In genomic region chr20:58984691-58985090, GRCh38 we compare ENCODE assay signal across 20 cellular contexts. TPM values are rescaled to one million over a fixed set of nuclear protein-coding genes. Genes with fewer than 3 reads are reported as not detected.
DNase-seq lines count a peak whose midpoint lies in the region; ATAC-seq and TF ChIP-seq lines count a peak whose summit lies in the region.
"Had no signal": no experiment of that assay in that cellular context is flagged by ENCODE, and none has a peak within 500 bp of the region (broad histone marks: within the 10 kb centered on the region; RNA-seq: fewer than 3 reads in every experiment).

No MANE protein-coding gene starts in this region.

- H3K9me3 Mint-ChIP-seq in activated CD4-positive, alpha-beta T cell treated with anti-CD3 and anti-CD28 coated beads for 36 hours (ENCODE audit: low read depth) = no peaks in the 10 kb centered on the region
- no peaks in the 10 kb centered on the region for H3K9me3 Mint-ChIP-seq in activated CD8-positive, alpha-beta T cell treated with anti-CD3 and anti-CD28 coated beads, Interleukin-2, amount 10 ng/mL, durations not matched to agents 7 days and 5 days (ENCODE audit: insufficient read depth)
- peaks cover 0 to 4% (median 0%) of the 10 kb centered on the region in 11 donors for H3K9me3 Mint-ChIP-seq in naive thymus-derived CD4-positive, alpha-beta T cell
- H3K9me3 Mint-ChIP-seq: activated naive CD8-positive, alpha-beta T cell treated with anti-CD3 and anti-CD28 coated beads, Interleukin-2, amount 10 ng/mL, durations not matched to agents 7 days and 5 days; CD14-positive monocyte; T-helper 1 cell treated with Interleukin-12 subunit alpha and Interleukin-12 subunit beta and Interleukin-4 antibody, amounts not matched to agents 30 μg/mL and 1 μg/mL, for 36 hours; WTC11 had no signal

- RAD21 ChIA-PET in HCT116 (lab: Charles Lee; ENCODE audit: low non-redundant PET in 1 of 2, low total read pairs in 2 of 2, uncharacterized antibody in 2 of 2, unreplicated experiment in 2 of 2) = no interaction called here

- no peak overlapping the region for H3K9ac ChIP-seq in HCT116 (ENCODE audit: low read length)

- no peaks in the 10 kb centered on the region for H3K27me3 Mint-ChIP-seq in activated CD4-positive, alpha-beta T cell treated with anti-CD3 and anti-CD28 coated beads for 36 hours
- H3K27me3 Mint-ChIP-seq in activated CD8-positive, alpha-beta T cell treated with anti-CD3 and anti-CD28 coated beads, Interleukin-2, amount 10 ng/mL, durations not matched to agents 7 days and 5 days (ENCODE audit: low read depth) = no peaks in the 10 kb centered on the region
- peaks cover 0 to 1% (median 0%) of the 10 kb centered on the region in 5 donors for H3K27me3 Mint-ChIP-seq in naive thymus-derived CD4-positive, alpha-beta T cell
- H3K27me3 Mint-ChIP-seq: activated naive CD8-positive, alpha-beta T cell treated with anti-CD3 and anti-CD28 coated beads, Interleukin-2, amount 10 ng/mL, durations not matched to agents 7 days and 5 days had no signal

- TF ChIP-seq CTCF in HCT116 (IDR thresholded peaks at IDR 0.05 in 2 of 3, conservative IDR thresholded peaks at IDR 0.05 in 1 of 3; ENCODE audit: borderline replicate concordance in 1 of 3, insufficient read depth in 1 of 3, low read depth in 2 of 3, low read length in 2 of 3) = no peak

- no peaks in the 10 kb centered on the region for H3K9me2 ChIP-seq in HCT116 (ENCODE audit: insufficient read depth)

- peaks cover 59% of the 10 kb centered on the region for H3K36me3 Mint-ChIP-seq in activated CD4-positive, alpha-beta T cell treated with anti-CD3 and anti-CD28 coated beads for 36 hours (ENCODE audit: low read depth)
- H3K36me3 Mint-ChIP-seq in activated CD8-positive, alpha-beta T cell treated with anti-CD3 and anti-CD28 coated beads, Interleukin-2, amount 10 ng/mL, durations not matched to agents 7 days and 5 days (ENCODE audit: low read depth) = peaks cover 43% of the 10 kb centered on the region
- H3K36me3 Mint-ChIP-seq in naive thymus-derived CD4-positive, alpha-beta T cell = peaks cover 0 to 28% (median 16%) of the 10 kb centered on the region in 5 donors

- H3K4me1 ChIP-seq in HCT116 (ENCODE audit: control insufficient read depth in 1 of 2, insufficient read depth in 2 of 2, low read length in 2 of 2) = peaks cover 6 to 17% of the 10 kb centered on the region in 2 experiments
- H3K4me1 ChIP-seq in naive thymus-derived CD4-positive, alpha-beta T cell (ENCODE audit: control insufficient read depth in 2 of 2, insufficient read depth in 2 of 2, low read length in 2 of 2) = peaks cover 24% of the 10 kb centered on the region in 2 donors

- H3K79me2 ChIP-seq in HCT116 (ENCODE audit: insufficient read depth, low read length) = peaks cover 76% of the 10 kb centered on the region

- TSS peak; percentile 5 for BruUV-seq in HCT116 (replicated peaks; lab: Mats Ljungman, UMichigan)

- no peak for DNase-seq in activated CD4-positive, alpha-beta T cell treated with anti-CD3 and anti-CD28 coated beads for 36 hours
- no peak for DNase-seq in activated CD4-positive, alpha-beta T cell treated with anti-CD3 and anti-CD28 coated beads, Interleukin-2, amount 50 U/mL, for 1 hour
- DNase-seq in HCT116 (ENCODE audit: low read depth, low spot score) (no peak), GOT3 (lab: John Stamatoyannopoulos, UW) (no peak), cerebellum (ENCODE audit: low spot score) (no peak), HEK293T (ENCODE audit: extremely low spot score) (no peak)
- DNase-seq in activated CD8-positive, alpha-beta T cell treated with anti-CD3 and anti-CD28 coated beads, Interleukin-2, amount 10 ng/mL, durations not matched to agents 7 days and 5 days = no peak
- DNase-seq in naive thymus-derived CD4-positive, alpha-beta T cell = no peak
- DNase-seq: activated naive CD8-positive, alpha-beta T cell treated with anti-CD3 and anti-CD28 coated beads, Interleukin-2, amount 10 ng/mL, durations not matched to agents 7 days and 5 days; effector CD4-positive, alpha-beta T cell; NCI-H1436 treated with DMSO at 0.1 percent for 48 hours; SHP77; transverse colon had no signal

- no peak overlapping the region for H3K27ac ChIP-seq in HCT116 (ENCODE audit: low read depth, low read length)
- no peak overlapping the region for H3K27ac ChIP-seq in naive thymus-derived CD4-positive, alpha-beta T cell (ENCODE audit: low read depth, low read length)
- H3K27ac ChIP-seq: 22Rv1, transverse colon had no signal

- no peaks in the 10 kb centered on the region for H4K20me1 ChIP-seq in HCT116 (ENCODE audit: insufficient read depth)

- ATAC-seq in activated CD4-positive, alpha-beta T cell treated with anti-CD3 and anti-CD28 coated beads for 36 hours = no peak
- ATAC-seq in HCT116 = no peak
- ATAC-seq in activated CD8-positive, alpha-beta T cell treated with anti-CD3 and anti-CD28 coated beads, Interleukin-2, amount 10 ng/mL, durations not matched to agents 7 days and 5 days = no peak
- ATAC-seq in naive thymus-derived CD4-positive, alpha-beta T cell = no peak
- ATAC-seq: WTC11 had no signal

- POLR2A ChIA-PET in activated CD4-positive, alpha-beta T cell treated with anti-CD3 and anti-CD28 coated beads for 36 hours (lab: Charles Lee) = interaction anchor here (1.8 kb wide), 1 partner anchor 47 kb away, joined by 4 read pairs; the partner anchor contains the start of gene ATP5F1E
- POLR2A ChIA-PET in HCT116 (lab: Charles Lee) = no interaction called here
- POLR2A ChIA-PET in activated CD8-positive, alpha-beta T cell treated with anti-CD3 and anti-CD28 coated beads, Interleukin-2, amount 10 ng/mL, durations not matched to agents 7 days and 5 days (lab: Charles Lee) = interaction anchor here (1.3 kb wide), 1 partner anchor 9 kb away, joined by 4 read pairs; no protein-coding TSS in a partner anchor
- POLR2A ChIA-PET in naive thymus-derived CD4-positive, alpha-beta T cell (lab: Charles Lee) = interaction anchor here (0.8 to 1.0 kb wide), 3 partner anchors 24 to 96 kb away, joined by 3 to 4 read pairs (median 3); partner anchors contain the start of gene ATP5F1E
- POLR2A ChIA-PET in HEK293T (lab: Yijun Ruan, JAX) = interaction anchor here (1.4 kb wide), 1 partner anchor 16 kb away, joined by 4 read pairs; no protein-coding TSS in a partner anchor

- no peak for TF ChIP-seq POLR2A in HCT116 (IDR thresholded peaks at IDR 0.05; ENCODE audit: borderline replicate concordance, extremely low read depth, insufficient read depth, insufficient read length)

- no peak for TF ChIP-seq RAD21 in HCT116 (IDR thresholded peaks at IDR 0.05; ENCODE audit: low read depth)

- peak overlapping the region; percentile 49 for H3K27ac Mint-ChIP-seq in activated CD4-positive, alpha-beta T cell treated with anti-CD3 and anti-CD28 coated beads for 36 hours
- peak overlapping the region; percentile 23 for H3K27ac Mint-ChIP-seq in activated CD8-positive, alpha-beta T cell treated with anti-CD3 and anti-CD28 coated beads, Interleukin-2, amount 10 ng/mL, durations not matched to agents 7 days and 5 days
- peak overlapping the region in 7 of 9 donors; percentile 3 to 71 (median 48) for H3K27ac Mint-ChIP-seq in naive thymus-derived CD4-positive, alpha-beta T cell
- H3K27ac Mint-ChIP-seq: T-helper 1 cell treated with Interleukin-12 subunit alpha and Interleukin-12 subunit beta and Interleukin-4 antibody, amounts not matched to agents 30 μg/mL and 1 μg/mL, for 36 hours had no signal

- H3K9me3 ChIP-seq in HCT116 (ENCODE audit: control insufficient read depth in 1 of 2, insufficient read depth in 1 of 2, low read depth in 1 of 2, low read length in 2 of 2) = no peaks in the 10 kb centered on the region
- H3K9me3 ChIP-seq in naive thymus-derived CD4-positive, alpha-beta T cell (ENCODE audit: control insufficient read depth in 2 of 3, low read length in 3 of 3) = no peaks in the 10 kb centered on the region
- H3K9me3 ChIP-seq: transverse colon had no signal

- H2AFZ ChIP-seq in HCT116 (ENCODE audit: low read depth, low read length, poor library complexity, severe bottlenecking) = no peak overlapping the region

- intact Hi-C loops in activated CD4-positive, alpha-beta T cell treated with anti-CD3 and anti-CD28 coated beads for 36 hours (cut with DNase I, micrococcal nuclease) = loop anchor here (5.0 kb wide), 2 partner anchors 48 to 77 kb away; partner anchors contain the start of gene ATP5F1E (in 1 of the 2)
- intact Hi-C loops in HCT116 (cut with micrococcal nuclease) = loop anchor here (5.0 to 10.0 kb wide), 2 partner anchors 48 to 80 kb away; partner anchors contain the start of gene ATP5F1E
- intact Hi-C loops in naive thymus-derived CD4-positive, alpha-beta T cell (cut with micrococcal nuclease) = loop anchor here in 1 of 2 donors (5.0 kb wide), 1 partner anchor 677 kb away; the partner anchor contains the start of gene RAB22A

- H3K4me1 Mint-ChIP-seq in activated CD4-positive, alpha-beta T cell treated with anti-CD3 and anti-CD28 coated beads for 36 hours = peaks cover 44% of the 10 kb centered on the region
- peaks cover 27% of the 10 kb centered on the region for H3K4me1 Mint-ChIP-seq in activated CD8-positive, alpha-beta T cell treated with anti-CD3 and anti-CD28 coated beads, Interleukin-2, amount 10 ng/mL, durations not matched to agents 7 days and 5 days (ENCODE audit: low read depth)
- H3K4me1 Mint-ChIP-seq in naive thymus-derived CD4-positive, alpha-beta T cell = peaks cover 26 to 47% (median 42%) of the 10 kb centered on the region in 7 donors

- CTCF ChIA-PET in activated CD4-positive, alpha-beta T cell treated with anti-CD3 and anti-CD28 coated beads for 36 hours (lab: Charles Lee) = interaction anchor here (0.7 to 1.7 kb wide), 3 partner anchors 9 to 851 kb away, joined by 3 to 4 read pairs (median 3); no protein-coding TSS in a partner anchor
- CTCF ChIA-PET in HCT116 (lab: Charles Lee) (no interaction called here), HEK293T (lab: Yijun Ruan, JAX) (no interaction called here)
- CTCF ChIA-PET in activated CD8-positive, alpha-beta T cell treated with anti-CD3 and anti-CD28 coated beads, Interleukin-2, amount 10 ng/mL, durations not matched to agents 7 days and 5 days (lab: Charles Lee) = no interaction called here
- CTCF ChIA-PET in naive thymus-derived CD4-positive, alpha-beta T cell (lab: Charles Lee) = no interaction called here

- H3K4me3 ChIP-seq in HCT116 (replicated peaks in 1 of 2; ENCODE audit: low read depth in 1 of 2, low read length in 2 of 2) = no peak overlapping the region
- H3K4me3 ChIP-seq in naive thymus-derived CD4-positive, alpha-beta T cell (ENCODE audit: low read length) = no peak overlapping the region
- H3K4me3 ChIP-seq: transverse colon had no signal

- no peak overlapping the region for H3K4me2 ChIP-seq in HCT116 (ENCODE audit: low read length)

- H3K4me3 Mint-ChIP-seq in activated CD4-positive, alpha-beta T cell treated with anti-CD3 and anti-CD28 coated beads for 36 hours = no peak overlapping the region
- no peak overlapping the region for H3K4me3 Mint-ChIP-seq in activated CD8-positive, alpha-beta T cell treated with anti-CD3 and anti-CD28 coated beads, Interleukin-2, amount 10 ng/mL, durations not matched to agents 7 days and 5 days
- H3K4me3 Mint-ChIP-seq in naive thymus-derived CD4-positive, alpha-beta T cell = peak overlapping the region in 5 of 10 donors; percentile 2 to 46 (median 12)
- H3K4me3 Mint-ChIP-seq: activated naive CD8-positive, alpha-beta T cell treated with anti-CD3 and anti-CD28 coated beads, Interleukin-2, amount 10 ng/mL, durations not matched to agents 7 days and 5 days; CD14-positive monocyte; T-helper 1 cell treated with Interleukin-12 subunit alpha and Interleukin-12 subunit beta and Interleukin-4 antibody, amounts not matched to agents 30 μg/mL and 1 μg/mL, for 36 hours; WTC11 had no signal

- H3K36me3 ChIP-seq in HCT116 (ENCODE audit: control insufficient read depth in 1 of 2, insufficient read depth in 2 of 2, low read length in 2 of 2) = peaks cover 28 to 37% of the 10 kb centered on the region in 2 experiments
- H3K36me3 ChIP-seq in naive thymus-derived CD4-positive, alpha-beta T cell (ENCODE audit: control insufficient read depth in 2 of 3, insufficient read depth in 3 of 3, low read length in 3 of 3) = peaks cover 19 to 44% (median 20%) of the 10 kb centered on the region in 3 experiments

- H3K27me3 ChIP-seq in HCT116 (ENCODE audit: insufficient read depth, low read length) = no peaks in the 10 kb centered on the region
- no peaks in the 10 kb centered on the region for H3K27me3 ChIP-seq in naive thymus-derived CD4-positive, alpha-beta T cell (ENCODE audit: control insufficient read depth in 2 of 2, insufficient read depth in 2 of 2, low read length in 2 of 2)
- H3K27me3 ChIP-seq: transverse colon had no signal

RNA-seq across cellular contexts. Expression of gene NELFCD, which starts 3.6 kb away (rescaled TPM):
- 100 to 1,000 TPM; 111 to 121 TPM for total RNA-seq in activated CD4-positive, alpha-beta T cell treated with anti-CD3 and anti-CD28 coated beads for 36 hours
- 88.2 TPM for total RNA-seq in HCT116 (2021; ENCODE audit: unreplicated experiment)
- polyA plus RNA-seq in HCT116 (2012) = 79.7 and 80.1 TPM in 2 replicates
- total RNA-seq in activated CD8-positive, alpha-beta T cell treated with anti-CD3 and anti-CD28 coated beads, Interleukin-2, amount 10 ng/mL, durations not matched to agents 7 days and 5 days = 10 to 100 TPM; 89.0 to 89.5 TPM
- 10 to 100 TPM; 84.5 to 96.1 (median 90.8) TPM for total RNA-seq in naive thymus-derived CD4-positive, alpha-beta T cell
- polyA plus RNA-seq in naive thymus-derived CD4-positive, alpha-beta T cell = 10 to 100 TPM; 65.0 to 81.6 TPM
- total RNA-seq in cerebellum = 52.6 TPM

RNA-seq across cellular contexts. Expression of gene CTSZ, which starts 22.4 kb away (rescaled TPM):
- total RNA-seq in activated CD4-positive, alpha-beta T cell treated with anti-CD3 and anti-CD28 coated beads for 36 hours = 10 to 100 TPM; 26.6 to 29.4 TPM
- 100 TPM for total RNA-seq in HCT116 (2021; ENCODE audit: unreplicated experiment)
- 129 TPM in 2 replicates for polyA plus RNA-seq in HCT116 (2012)
- 10 to 100 TPM; 42.4 to 44.0 TPM for total RNA-seq in activated CD8-positive, alpha-beta T cell treated with anti-CD3 and anti-CD28 coated beads, Interleukin-2, amount 10 ng/mL, durations not matched to agents 7 days and 5 days
- 100 to 1,000 TPM in 1 of 5 experiments, 10 to 100 TPM in 4; 29.5 to 165 (median 34.1) TPM for total RNA-seq in naive thymus-derived CD4-positive, alpha-beta T cell
- polyA plus RNA-seq in naive thymus-derived CD4-positive, alpha-beta T cell = 1 to 10 TPM; 1.0 to 3.0 TPM
- 14.1 TPM for total RNA-seq in cerebellum

RNA-seq across cellular contexts. Expression of gene TUBB1, which starts 34.5 kb away (rescaled TPM):
- total RNA-seq in activated CD4-positive, alpha-beta T cell treated with anti-CD3 and anti-CD28 coated beads for 36 hours = not detected
- total RNA-seq in HCT116 (2021; ENCODE audit: unreplicated experiment) = not detected
- polyA plus RNA-seq in HCT116 (2012) = 0.05 and 0.10 TPM in 2 replicates
- total RNA-seq in activated CD8-positive, alpha-beta T cell treated with anti-CD3 and anti-CD28 coated beads, Interleukin-2, amount 10 ng/mL, durations not matched to agents 7 days and 5 days = not detected
- total RNA-seq in naive thymus-derived CD4-positive, alpha-beta T cell = 1 to 10 TPM in 1 of 5 experiments, under 1 TPM in 1, not detected in 3; 0.98 to 9.5 TPM
- under 1 TPM; 0.14 to 0.22 TPM for polyA plus RNA-seq in naive thymus-derived CD4-positive, alpha-beta T cell
- total RNA-seq in cerebellum = 1.2 TPM
- total RNA-seq: activated naive CD8-positive, alpha-beta T cell treated with anti-CD3 and anti-CD28 coated beads, Interleukin-2, amount 10 ng/mL, durations not matched to agents 7 days and 5 days; lung microvascular endothelial cell; pulmonary artery endothelial cell; transverse colon; WTC11 had no signal
- polyA plus RNA-seq: neural cell had no signal

RNA-seq across cellular contexts. Expression of gene ATP5F1E, which starts 47.4 kb away (rescaled TPM):
- total RNA-seq in activated CD4-positive, alpha-beta T cell treated with anti-CD3 and anti-CD28 coated beads for 36 hours = 10 to 100 TPM; 63.5 to 76.1 TPM
- total RNA-seq in HCT116 (2021; ENCODE audit: unreplicated experiment) (72.8 TPM), cerebellum (25.3 TPM)
- polyA plus RNA-seq in HCT116 (2012) = 61.6 and 66.2 TPM in 2 replicates
- total RNA-seq in activated CD8-positive, alpha-beta T cell treated with anti-CD3 and anti-CD28 coated beads, Interleukin-2, amount 10 ng/mL, durations not matched to agents 7 days and 5 days = 10 to 100 TPM; 97.8 to 98.8 TPM
- total RNA-seq in naive thymus-derived CD4-positive, alpha-beta T cell = 10 to 100 TPM; 57.0 to 81.7 (median 67.4) TPM
- polyA plus RNA-seq in naive thymus-derived CD4-positive, alpha-beta T cell = 10 to 100 TPM; 31.4 to 75.7 TPM

RNA-seq across cellular contexts. Expression of gene PRELID3B, which starts 57.9 kb away (rescaled TPM):
- 100 to 1,000 TPM; 148 to 196 TPM for total RNA-seq in activated CD4-positive, alpha-beta T cell treated with anti-CD3 and anti-CD28 coated beads for 36 hours
- total RNA-seq in HCT116 (2021; ENCODE audit: unreplicated experiment) (129 TPM), cerebellum (51.7 TPM)
- 110 and 112 TPM in 2 replicates for polyA plus RNA-seq in HCT116 (2012)
- total RNA-seq in activated CD8-positive, alpha-beta T cell treated with anti-CD3 and anti-CD28 coated beads, Interleukin-2, amount 10 ng/mL, durations not matched to agents 7 days and 5 days = 10 to 100 TPM; 80.1 to 81.6 TPM
- total RNA-seq in naive thymus-derived CD4-positive, alpha-beta T cell = 10 to 100 TPM; 37.1 to 70.4 (median 44.0) TPM
- 10 to 100 TPM; 17.6 to 27.4 TPM for polyA plus RNA-seq in naive thymus-derived CD4-positive, alpha-beta T cell
